ENCODE assay signal across 22 cellular contexts in genomic region chr1:211895126-211895759, GRCh38.
DNase-seq lines count a peak whose midpoint lies in the region; ATAC-seq and TF ChIP-seq lines count a peak whose summit lies in the region.
"Had no signal": no experiment of that assay in that cellular context is flagged by ENCODE, and none has a peak within 500 bp of the region (broad histone marks: within the 10 kb centered on the region; RNA-seq: fewer than 3 reads in every experiment).

No MANE protein-coding gene starts in this region.

- H3K4me3 Mint-ChIP-seq in GM23338 (no peak overlapping the region), nephron progenitor cell (no peak overlapping the region)
- H3K4me3 Mint-ChIP-seq in stimulated activated memory B cell treated with anti-CD40 and anti-IgM and Interleukin-4, amounts not matched to agents 10 μg/mL and 1 μg/mL and 100 μg/mL, for 72 hours, result no peak overlapping the region
- H3K4me3 Mint-ChIP-seq in activated T-helper 2 cell treated with anti-CD3 and anti-CD28 coated beads, Interferon-gamma antibody, Interleukin-2, Interleukin-4, amounts not matched to agents 10 μg/mL and 5 μg/mL and 100 μg/mL, durations not matched to agents 14 hours and 24 hours and 36 hours (ENCODE audit: low read depth), result no peak overlapping the region
- H3K4me3 Mint-ChIP-seq: activated T-cell treated with anti-CD3 and anti-CD28 coated beads, Interleukin-2, amount 50 U/mL, for 24 hours; brain; naive thymus-derived CD8-positive, alpha-beta T cell had no signal

- H3K79me2 ChIP-seq in GM23338 (replicated peaks; ENCODE audit: insufficient read depth) (no peaks in the 10 kb centered on the region), OCI-LY3 (ENCODE audit: low read length) (no peaks in the 10 kb centered on the region)

- H3K27ac ChIP-seq in GM23338 (ENCODE audit: low read depth), result no peak overlapping the region
- no peak overlapping the region for H3K27ac ChIP-seq in OCI-LY3 (ENCODE audit: low read length)
- H3K27ac ChIP-seq: upper lobe of left lung, VCaP had no signal

- no peaks in the 10 kb centered on the region for H3F3A ChIP-seq in GM23338 (replicated peaks; ENCODE audit: low read depth)

- intact Hi-C loops in activated T-helper 2 cell treated with anti-CD3 and anti-CD28 coated beads, Interferon-gamma antibody, Interleukin-2, Interleukin-4, amounts not matched to agents 10 μg/mL and 5 μg/mL and 100 μg/mL, durations not matched to agents 14 hours and 24 hours and 36 hours (cut with micrococcal nuclease), result no loop called here

- peaks cover 7% of the 10 kb centered on the region; the same call in 1 of the 2 replicates for H3K9me2 ChIP-seq in GM23338 (ENCODE audit: insufficient read depth)

- H3K36me3 Mint-ChIP-seq in GM23338 (ENCODE audit: low read depth) (no peaks in the 10 kb centered on the region), nephron progenitor cell (ENCODE audit: low read depth) (no peaks in the 10 kb centered on the region)
- no peaks in the 10 kb centered on the region for H3K36me3 Mint-ChIP-seq in stimulated activated memory B cell treated with anti-CD40 and anti-IgM and Interleukin-4, amounts not matched to agents 10 μg/mL and 1 μg/mL and 100 μg/mL, for 72 hours
- no peaks in the 10 kb centered on the region for H3K36me3 Mint-ChIP-seq in activated T-helper 2 cell treated with anti-CD3 and anti-CD28 coated beads, Interferon-gamma antibody, Interleukin-2, Interleukin-4, amounts not matched to agents 10 μg/mL and 5 μg/mL and 100 μg/mL, durations not matched to agents 14 hours and 24 hours and 36 hours (ENCODE audit: low read depth)
- H3K36me3 Mint-ChIP-seq: brain; naive thymus-derived CD8-positive, alpha-beta T cell had no signal

- TF ChIP-seq CTCF in GM23338 (conservative IDR thresholded peaks at IDR 0.05; ENCODE audit: low read depth in 2 of 2) (no peak), OCI-LY3 (IDR thresholded peaks at IDR 0.05; ENCODE audit: low read depth, low read length) (no peak), nephron progenitor cell (IDR thresholded peaks at IDR 0.05) (no peak)

- H3K4me1 ChIP-seq in GM23338 (ENCODE audit: insufficient read depth) (no peaks in the 10 kb centered on the region), OCI-LY3 (ENCODE audit: low read length) (peaks cover 24% of the 10 kb centered on the region)
- H3K4me1 ChIP-seq: upper lobe of left lung had no signal

- H4K20me1 ChIP-seq in GM23338 (replicated peaks; ENCODE audit: insufficient read depth) (no peaks in the 10 kb centered on the region), OCI-LY3 (ENCODE audit: insufficient read depth, low read length) (no peaks in the 10 kb centered on the region)
- H4K20me1 ChIP-seq: BLaER1 treated with 17β-estradiol and CSF1 and Interleukin-3, amounts not matched to agents 10 nM and 100 nM had no signal

- no peaks in the 10 kb centered on the region for H3K9me3 ChIP-seq in OCI-LY3 (ENCODE audit: insufficient read depth, low read length)
- H3K9me3 ChIP-seq: upper lobe of left lung had no signal

- no peaks in the 10 kb centered on the region for H3K27me3 Mint-ChIP-seq in GM23338 (ENCODE audit: insufficient read depth, low read depth, poor library complexity)
- H3K27me3 Mint-ChIP-seq in stimulated activated memory B cell treated with anti-CD40 and anti-IgM and Interleukin-4, amounts not matched to agents 10 μg/mL and 1 μg/mL and 100 μg/mL, for 72 hours, result no peaks in the 10 kb centered on the region
- peaks cover 30% of the 10 kb centered on the region for H3K27me3 Mint-ChIP-seq in activated T-helper 2 cell treated with anti-CD3 and anti-CD28 coated beads, Interferon-gamma antibody, Interleukin-2, Interleukin-4, amounts not matched to agents 10 μg/mL and 5 μg/mL and 100 μg/mL, durations not matched to agents 14 hours and 24 hours and 36 hours (ENCODE audit: low read depth)
- H3K27me3 Mint-ChIP-seq in nephron progenitor cell (ENCODE audit: low read depth, poor library complexity), result peaks cover 20% of the 10 kb centered on the region
- H3K27me3 Mint-ChIP-seq: activated T-cell treated with anti-CD3 and anti-CD28 coated beads, Interleukin-2, amount 50 U/mL, for 24 hours; naive thymus-derived CD8-positive, alpha-beta T cell had no signal

- no peak overlapping the region for H3K27ac Mint-ChIP-seq in GM23338
- H3K27ac Mint-ChIP-seq in stimulated activated memory B cell treated with anti-CD40 and anti-IgM and Interleukin-4, amounts not matched to agents 10 μg/mL and 1 μg/mL and 100 μg/mL, for 72 hours, result no peak overlapping the region
- no peak overlapping the region for H3K27ac Mint-ChIP-seq in activated T-helper 2 cell treated with anti-CD3 and anti-CD28 coated beads, Interferon-gamma antibody, Interleukin-2, Interleukin-4, amounts not matched to agents 10 μg/mL and 5 μg/mL and 100 μg/mL, durations not matched to agents 14 hours and 24 hours and 36 hours
- H3K27ac Mint-ChIP-seq in nephron progenitor cell, result no peak overlapping the region
- H3K27ac Mint-ChIP-seq: activated T-cell treated with anti-CD3 and anti-CD28 coated beads, Interleukin-2, amount 50 U/mL, for 24 hours; naive thymus-derived CD8-positive, alpha-beta T cell had no signal

- H3K4me1 Mint-ChIP-seq in GM23338 (no peaks in the 10 kb centered on the region), nephron progenitor cell (no peaks in the 10 kb centered on the region)
- peaks cover 7% of the 10 kb centered on the region for H3K4me1 Mint-ChIP-seq in stimulated activated memory B cell treated with anti-CD40 and anti-IgM and Interleukin-4, amounts not matched to agents 10 μg/mL and 1 μg/mL and 100 μg/mL, for 72 hours
- no peaks in the 10 kb centered on the region for H3K4me1 Mint-ChIP-seq in activated T-helper 2 cell treated with anti-CD3 and anti-CD28 coated beads, Interferon-gamma antibody, Interleukin-2, Interleukin-4, amounts not matched to agents 10 μg/mL and 5 μg/mL and 100 μg/mL, durations not matched to agents 14 hours and 24 hours and 36 hours (ENCODE audit: low read depth)

- H3K9me3 Mint-ChIP-seq in GM23338 (peaks cover 2% of the 10 kb centered on the region; the same call in 1 of the 3 replicates), nephron progenitor cell (peaks cover under 1% of the 10 kb centered on the region)
- no peaks in the 10 kb centered on the region for H3K9me3 Mint-ChIP-seq in stimulated activated memory B cell treated with anti-CD40 and anti-IgM and Interleukin-4, amounts not matched to agents 10 μg/mL and 1 μg/mL and 100 μg/mL, for 72 hours
- no peaks in the 10 kb centered on the region for H3K9me3 Mint-ChIP-seq in activated T-helper 2 cell treated with anti-CD3 and anti-CD28 coated beads, Interferon-gamma antibody, Interleukin-2, Interleukin-4, amounts not matched to agents 10 μg/mL and 5 μg/mL and 100 μg/mL, durations not matched to agents 14 hours and 24 hours and 36 hours
- H3K9me3 Mint-ChIP-seq: activated T-cell treated with anti-CD3 and anti-CD28 coated beads, Interleukin-2, amount 50 U/mL, for 24 hours; naive thymus-derived CD8-positive, alpha-beta T cell had no signal

- DNase-seq in GM23338 (ENCODE audit: low spot score) (no peak), islet precursor cell (peak; percentile 79), anterior cingulate cortex (lab: John Stamatoyannopoulos, UW) (no peak), nephron progenitor cell (no peak)
- no peak for DNase-seq in activated T-helper 2 cell treated with anti-CD3 and anti-CD28 coated beads, Interferon-gamma antibody, Interleukin-2, Interleukin-4, amounts not matched to agents 10 μg/mL and 5 μg/mL and 100 μg/mL, durations not matched to agents 14 hours and 24 hours and 36 hours (ENCODE audit: low spot score)
- DNase-seq: activated CD4-positive, alpha-beta T cell treated with anti-CD3 and anti-CD28 coated beads for 4 hours; activated gamma-delta T cell treated with Interleukin-2 at 50 U/mL for 16 hours; activated T-cell treated with anti-CD3 and anti-CD28 coated beads, Interleukin-2, amount 50 U/mL, for 24 hours; DND-41; midbrain; naive thymus-derived CD8-positive, alpha-beta T cell; NCI-H187; NCI-H748 treated with DMSO at 0.1 percent for 48 hours; upper lobe of left lung had no signal

- no peak overlapping the region for H3K9ac ChIP-seq in OCI-LY3 (ENCODE audit: low read length)

- no peak overlapping the region for H3K4me3 ChIP-seq in GM23338
- no peak overlapping the region for H3K4me3 ChIP-seq in OCI-LY3 (ENCODE audit: low read length)
- H3K4me3 ChIP-seq: BLaER1 treated with 17β-estradiol and CSF1 and Interleukin-3, amounts not matched to agents 10 nM and 100 nM; upper lobe of left lung had no signal

- ATAC-seq in GM23338 (no peak), HG03442 (IDR thresholded peaks at IDR 0.05; ENCODE audit: unreplicated experiment) (no peak)
- ATAC-seq in stimulated activated memory B cell treated with anti-CD40 and anti-IgM and Interleukin-4, amounts not matched to agents 10 μg/mL and 1 μg/mL and 100 μg/mL, for 72 hours, result peak; percentile 36
- ATAC-seq: HCT116; naive thymus-derived CD8-positive, alpha-beta T cell; SK-N-SH treated with all-trans-retinoic acid at 6 μM for 48 hours had no signal

- H2AFZ ChIP-seq in GM23338 (0 out of 2 replicates have a peak overlapping the region, but pooled peaks have one; percentile 74), OCI-LY3 (ENCODE audit: low read depth, low read length) (0 out of 2 replicates have a peak overlapping the region, but pooled peaks have one; percentile 41)

- no peaks in the 10 kb centered on the region for H3K27me3 ChIP-seq in GM23338 (ENCODE audit: insufficient read depth)
- H3K27me3 ChIP-seq in OCI-LY3 (ENCODE audit: low read depth, low read length), result no peaks in the 10 kb centered on the region
- H3K27me3 ChIP-seq: BLaER1 treated with 17β-estradiol and CSF1 and Interleukin-3, amounts not matched to agents 10 nM and 100 nM; upper lobe of left lung had no signal

- H3K4me2 ChIP-seq in GM23338 (no peak overlapping the region), OCI-LY3 (ENCODE audit: low read length) (peak overlapping the region; percentile 41)

- H3K36me3 ChIP-seq in GM23338 (ENCODE audit: insufficient read depth) (no peaks in the 10 kb centered on the region), OCI-LY3 (replicated peaks; ENCODE audit: low read depth, low read length) (no peaks in the 10 kb centered on the region)
- H3K36me3 ChIP-seq: BLaER1 treated with 17β-estradiol and CSF1 and Interleukin-3, amounts not matched to agents 10 nM and 100 nM; upper lobe of left lung had no signal

TF ChIP-seq in GM23338, 12 proteins besides CTCF, POLR2A, EP300 and RAD21 (continues in another document):
- no peak for TF ChIP-seq NANOG (IDR thresholded peaks at IDR 0.05; ENCODE audit: borderline replicate concordance)
